Comparison of ENCODE assay signal across 12 cellular contexts in genomic region chr2:9258953-9259399, GRCh38. TPM values are rescaled to one million over a fixed set of nuclear protein-coding genes. Genes with fewer than 3 reads are reported as not detected.
DNase-seq lines count a peak whose midpoint lies in the region; ATAC-seq and TF ChIP-seq lines count a peak whose summit lies in the region.
"Had no signal": no experiment of that assay in that cellular context is flagged by ENCODE, and none has a peak within 500 bp of the region (broad histone marks: within the 10 kb centered on the region; RNA-seq: fewer than 3 reads in every experiment).

No MANE protein-coding gene starts in this region.

- peak overlapping the region; percentile 25; the same call in 1 of the 2 replicates for H3K27ac Mint-ChIP-seq in WTC11
- H3K27ac Mint-ChIP-seq in neural crest cell (ENCODE audit: unreplicated experiment): peak overlapping the region; percentile 39
- H3K27ac Mint-ChIP-seq in effector memory CD8-positive, alpha-beta T cell: no peak overlapping the region
- H3K27ac Mint-ChIP-seq: activated CD4-positive, alpha-beta memory T cell treated with anti-CD3 and anti-CD28 coated beads, Interleukin-2, amount 10 ng/mL, durations not matched to agents 7 days and 5 days had no signal

- CTCF ChIA-PET in WTC11 (lab: Charles Lee): interaction anchor here (1.1 kb wide), 1 partner anchor 7 kb away, joined by 3 read pairs; no protein-coding TSS in a partner anchor

- H3K4me3 ChIP-seq in fibroblast of pulmonary artery (replicated peaks; ENCODE audit: low read depth, low read length) (peak overlapping the region; percentile 30), transverse colon (no peak overlapping the region)

- H3K27me3 Mint-ChIP-seq in WTC11 (ENCODE audit: low read depth) (no peaks in the 10 kb centered on the region), neural crest cell (ENCODE audit: low read depth) (no peaks in the 10 kb centered on the region)
- peaks cover 9 to 29% of the 10 kb centered on the region in 2 donors for H3K27me3 Mint-ChIP-seq in effector memory CD8-positive, alpha-beta T cell

- no peaks in the 10 kb centered on the region for H3K9me3 ChIP-seq in transverse colon

- POLR2A ChIA-PET in WTC11 (lab: Charles Lee): no interaction called here

- no peak for DNase-seq in WTC11 (ENCODE audit: low spot score)
- DNase-seq in fibroblast of pulmonary artery (ENCODE audit: low read depth): peak; percentile 43
- DNase-seq in neural crest cell (ENCODE audit: low read depth, low spot score): no peak
- no peak for DNase-seq in transverse colon
- DNase-seq in AG08396 (ENCODE audit: low spot score): no peak
- DNase-seq in middle frontal gyrus (ENCODE audit: extremely low spot score, low spot score): no peak
- no peak for DNase-seq in effector memory CD8-positive, alpha-beta T cell
- DNase-seq: activated CD4-positive, alpha-beta memory T cell treated with anti-CD3 and anti-CD28 coated beads, Interleukin-2, amount 10 ng/mL, durations not matched to agents 7 days and 5 days; Kasumi-1; naive B cell; NCI-H446 treated with DMSO at 0.1 percent for 48 hours had no signal

- TF ChIP-seq EP300 in transverse colon (IDR thresholded peaks at IDR 0.05; ENCODE audit: low read depth): no peak

- in situ Hi-C loops in transverse colon (cut with MboI; ENCODE audit: low pct_ligation_motif_present in 1 of 4, low pct_unique_long_range_greater_than_20kb in 1 of 4, low sequenced_read_pairs in 3 of 4): no loop called here

- no peaks in the 10 kb centered on the region for H3K27me3 ChIP-seq in transverse colon

- ATAC-seq in WTC11 (no peak), GM18517 (IDR thresholded peaks at IDR 0.05; ENCODE audit: unreplicated experiment) (no peak)
- no peak for ATAC-seq in effector memory CD8-positive, alpha-beta T cell (replicated peaks)

- H3K4me1 Mint-ChIP-seq in WTC11 (peaks cover 67% of the 10 kb centered on the region), neural crest cell (peaks cover 81% of the 10 kb centered on the region)
- peaks cover 0 to 5% of the 10 kb centered on the region in 2 donors for H3K4me1 Mint-ChIP-seq in effector memory CD8-positive, alpha-beta T cell (ENCODE audit: low read depth in 2 of 2)
- H3K4me1 Mint-ChIP-seq: activated CD4-positive, alpha-beta memory T cell treated with anti-CD3 and anti-CD28 coated beads, Interleukin-2, amount 10 ng/mL, durations not matched to agents 7 days and 5 days had no signal

- TF ChIP-seq CTCF in WTC11 (IDR thresholded peaks at IDR 0.05) (no peak), fibroblast of pulmonary artery (IDR thresholded peaks at IDR 0.05; ENCODE audit: low read length, missing control alignments) (no peak), neural crest cell (conservative IDR thresholded peaks at IDR 0.05) (no peak), transverse colon (IDR thresholded peaks at IDR 0.05) (no peak)

- WGBS in transverse colon (ENCODE audit: low coverage in 1 of 2), 2 donors: 57 to 64% methylated on average over 3 to 12 of the region's 12 CpGs

- intact Hi-C loops in transverse colon (cut with DNase I; ENCODE audit: low total_unique reads): no loop called here

- H3K27ac ChIP-seq in transverse colon: peak overlapping the region; percentile 74 to 82 (median 75)

- H3K4me3 Mint-ChIP-seq in WTC11 (no peak overlapping the region), neural crest cell (no peak overlapping the region)
- H3K4me3 Mint-ChIP-seq in effector memory CD8-positive, alpha-beta T cell: no peak overlapping the region
- H3K4me3 Mint-ChIP-seq: activated CD4-positive, alpha-beta memory T cell treated with anti-CD3 and anti-CD28 coated beads, Interleukin-2, amount 10 ng/mL, durations not matched to agents 7 days and 5 days had no signal

- peaks cover 40 to 72% (median 49%) of the 10 kb centered on the region in 4 donors for H3K4me1 ChIP-seq in transverse colon

- H3K36me3 Mint-ChIP-seq in WTC11: no peaks in the 10 kb centered on the region
- H3K36me3 Mint-ChIP-seq in neural crest cell (ENCODE audit: low read depth): no peaks in the 10 kb centered on the region
- no peaks in the 10 kb centered on the region for H3K36me3 Mint-ChIP-seq in effector memory CD8-positive, alpha-beta T cell (ENCODE audit: insufficient read depth)
- H3K36me3 Mint-ChIP-seq: naive B cell had no signal

- H3K9me3 Mint-ChIP-seq in WTC11 (no peaks in the 10 kb centered on the region), neural crest cell (no peaks in the 10 kb centered on the region)
- no peaks in the 10 kb centered on the region for H3K9me3 Mint-ChIP-seq in effector memory CD8-positive, alpha-beta T cell
- H3K9me3 Mint-ChIP-seq: activated CD4-positive, alpha-beta memory T cell treated with anti-CD3 and anti-CD28 coated beads, Interleukin-2, amount 10 ng/mL, durations not matched to agents 7 days and 5 days; naive B cell had no signal

- no peak for TF ChIP-seq POLR2A in transverse colon (IDR thresholded peaks at IDR 0.05)

- no peaks in the 10 kb centered on the region for H3K36me3 ChIP-seq in transverse colon

TF ChIP-seq in WTC11, 78 proteins besides CTCF, POLR2A, EP300 and RAD21:
- no peak for TF ChIP-seq NR1H2 (CRISPR knock-in tag; IDR thresholded peaks at IDR 0.05)
- TF ChIP-seq NFATC4 (CRISPR knock-in tag; IDR thresholded peaks at IDR 0.05): no peak
- TF ChIP-seq ETV6 (CRISPR knock-in tag; IDR thresholded peaks at IDR 0.05): no peak
- no peak for TF ChIP-seq RORB (CRISPR knock-in tag; IDR thresholded peaks at IDR 0.05)
- TF ChIP-seq GTF2I (CRISPR knock-in tag; conservative IDR thresholded peaks at IDR 0.05): no peak
- TF ChIP-seq ERG (CRISPR knock-in tag; IDR thresholded peaks at IDR 0.05): no peak

RNA-seq across cellular contexts. Expression of gene ASAP2, which starts 52.4 kb away (rescaled TPM):
- total RNA-seq in WTC11 (2021): 14.3 to 15.6 TPM (median 14.5 TPM) in 3 replicates
- total RNA-seq in neural crest cell: 48.6 and 51.8 TPM in 2 replicates
- total RNA-seq in transverse colon: 10 to 100 TPM; 33.2 to 62.1 (median 54.5) TPM

Comparison
In these comparisons a context has a peak if more than half of its experiments do, and no peak if none do; other contexts are left out.
1. H3K27ac Mint-ChIP-seq: peak in WTC11 (single experiment) and neural crest cell (single experiment); none in effector memory CD8-positive, alpha-beta T cell (0 of 2).